23 cellular contexts compared by ENCODE assay signal in genomic region chr1:60974524-60974923, GRCh38.
"Had no signal": no experiment of that assay in that cellular context is flagged by ENCODE, and none has a peak within 500 bp of the region (broad histone marks: within the 10 kb centered on the region; RNA-seq: fewer than 3 reads in every experiment).

No MANE protein-coding gene starts in this region.

- H3K9me2 ChIP-seq: SK-N-SH had no signal

- DNase-seq: activated CD4-positive, alpha-beta T cell treated with anti-CD3 and anti-CD28 coated beads for 48 hours; activated CD4-positive, alpha-beta T cell treated with anti-CD3 and anti-CD28 coated beads, Interleukin-2, amount 50 U/mL, for 48 hours; activated CD4-positive, CD25-positive, alpha-beta regulatory T cell treated with anti-CD3 and anti-CD28 coated beads, Interleukin-2, amount 50 U/mL, for 72 hours; activated CD8-positive, alpha-beta memory T cell treated with anti-CD3 and anti-CD28 coated beads, Interleukin-2, amount 10 ng/mL, durations not matched to agents 7 days and 5 days; activated effector memory CD4-positive, alpha-beta T cell treated with Interleukin-2 at 50 U/mL for 16 hours; activated naive CD4-positive, alpha-beta T cell; activated T-cell treated with anti-CD3 and anti-CD28 coated beads, Interleukin-2, amount 50 U/mL, for 24 hours; brain microvascular endothelial cell; MG63; NCI-H1436; NCI-H187; NCI-H2081; NCI-H526; NK-92 treated with Interleukin-12 subunit alpha and Interleukin-12 subunit beta, amount 100 ng/mL, for 24 hours; Peyer's patch; Right ventricle myocardium superior; SJCRH30 had no signal

- H3K4me3 Mint-ChIP-seq: activated CD8-positive, alpha-beta memory T cell treated with anti-CD3 and anti-CD28 coated beads, Interleukin-2, amount 10 ng/mL, durations not matched to agents 7 days and 5 days; activated naive CD4-positive, alpha-beta T cell treated with anti-CD3 and anti-CD28 coated beads, Interleukin-2, amount 50 U/mL, for 24 hours; activated T-cell treated with anti-CD3 and anti-CD28 coated beads, Interleukin-2, amount 50 U/mL, for 24 hours; activated T-helper 1 cell treated with anti-CD3 and anti-CD28 coated beads, Interleukin-12 subunit alpha, Interleukin-12 subunit beta, Interleukin-2, Interleukin-4 antibody, amounts not matched to agents 30 ng/mL and 10 ng/mL and 1 ng/mL, durations not matched to agents 14 hours and 24 hours and 36 hours; WTC11 had no signal

- H3K27me3 ChIP-seq: brain microvascular endothelial cell, cardiac muscle cell, MG63, Peyer's patch, SJCRH30 had no signal

- H3K9me3 Mint-ChIP-seq: activated naive CD4-positive, alpha-beta T cell treated with anti-CD3 and anti-CD28 coated beads, Interleukin-2, amount 50 U/mL, for 24 hours; activated T-cell treated with anti-CD3 and anti-CD28 coated beads, Interleukin-2, amount 50 U/mL, for 24 hours; activated T-helper 1 cell treated with anti-CD3 and anti-CD28 coated beads, Interleukin-12 subunit alpha, Interleukin-12 subunit beta, Interleukin-2, Interleukin-4 antibody, amounts not matched to agents 30 ng/mL and 10 ng/mL and 1 ng/mL, durations not matched to agents 14 hours and 24 hours and 36 hours; WTC11 had no signal

- H3K36me3 Mint-ChIP-seq: activated CD8-positive, alpha-beta memory T cell treated with anti-CD3 and anti-CD28 coated beads, Interleukin-2, amount 10 ng/mL, durations not matched to agents 7 days and 5 days; activated naive CD4-positive, alpha-beta T cell treated with anti-CD3 and anti-CD28 coated beads, Interleukin-2, amount 50 U/mL, for 24 hours; WTC11 had no signal

- H3K4me1 ChIP-seq: Peyer's patch had no signal

- H3K9me3 ChIP-seq: MG63, Peyer's patch, SJCRH30, SK-N-SH had no signal

- H3K4me3 ChIP-seq: cardiac muscle cell, MG63, Peyer's patch, SJCRH30 had no signal

- H3K4me2 ChIP-seq: SK-N-SH had no signal

- H3K27ac ChIP-seq: brain microvascular endothelial cell, cardiac muscle cell, Peyer's patch, RWPE1, SJCRH30 had no signal

- H3K27me3 Mint-ChIP-seq: activated naive CD4-positive, alpha-beta T cell treated with anti-CD3 and anti-CD28 coated beads, Interleukin-2, amount 50 U/mL, for 24 hours had no signal

- H3K36me3 ChIP-seq: brain microvascular endothelial cell, cardiac muscle cell, MG63, Peyer's patch, SJCRH30 had no signal

- ATAC-seq: activated CD8-positive, alpha-beta memory T cell treated with anti-CD3 and anti-CD28 coated beads, Interleukin-2, amount 10 ng/mL, durations not matched to agents 7 days and 5 days; WTC11 had no signal

- H3K4me1 Mint-ChIP-seq: activated naive CD4-positive, alpha-beta T cell treated with anti-CD3 and anti-CD28 coated beads, Interleukin-2, amount 50 U/mL, for 24 hours had no signal

- H3K27ac Mint-ChIP-seq: activated CD8-positive, alpha-beta memory T cell treated with anti-CD3 and anti-CD28 coated beads, Interleukin-2, amount 10 ng/mL, durations not matched to agents 7 days and 5 days; activated naive CD4-positive, alpha-beta T cell treated with anti-CD3 and anti-CD28 coated beads, Interleukin-2, amount 50 U/mL, for 24 hours; activated T-cell treated with anti-CD3 and anti-CD28 coated beads, Interleukin-2, amount 50 U/mL, for 24 hours; activated T-helper 1 cell treated with anti-CD3 and anti-CD28 coated beads, Interleukin-12 subunit alpha, Interleukin-12 subunit beta, Interleukin-2, Interleukin-4 antibody, amounts not matched to agents 30 ng/mL and 10 ng/mL and 1 ng/mL, durations not matched to agents 14 hours and 24 hours and 36 hours; WTC11 had no signal
